In the genomic region with DNA sequence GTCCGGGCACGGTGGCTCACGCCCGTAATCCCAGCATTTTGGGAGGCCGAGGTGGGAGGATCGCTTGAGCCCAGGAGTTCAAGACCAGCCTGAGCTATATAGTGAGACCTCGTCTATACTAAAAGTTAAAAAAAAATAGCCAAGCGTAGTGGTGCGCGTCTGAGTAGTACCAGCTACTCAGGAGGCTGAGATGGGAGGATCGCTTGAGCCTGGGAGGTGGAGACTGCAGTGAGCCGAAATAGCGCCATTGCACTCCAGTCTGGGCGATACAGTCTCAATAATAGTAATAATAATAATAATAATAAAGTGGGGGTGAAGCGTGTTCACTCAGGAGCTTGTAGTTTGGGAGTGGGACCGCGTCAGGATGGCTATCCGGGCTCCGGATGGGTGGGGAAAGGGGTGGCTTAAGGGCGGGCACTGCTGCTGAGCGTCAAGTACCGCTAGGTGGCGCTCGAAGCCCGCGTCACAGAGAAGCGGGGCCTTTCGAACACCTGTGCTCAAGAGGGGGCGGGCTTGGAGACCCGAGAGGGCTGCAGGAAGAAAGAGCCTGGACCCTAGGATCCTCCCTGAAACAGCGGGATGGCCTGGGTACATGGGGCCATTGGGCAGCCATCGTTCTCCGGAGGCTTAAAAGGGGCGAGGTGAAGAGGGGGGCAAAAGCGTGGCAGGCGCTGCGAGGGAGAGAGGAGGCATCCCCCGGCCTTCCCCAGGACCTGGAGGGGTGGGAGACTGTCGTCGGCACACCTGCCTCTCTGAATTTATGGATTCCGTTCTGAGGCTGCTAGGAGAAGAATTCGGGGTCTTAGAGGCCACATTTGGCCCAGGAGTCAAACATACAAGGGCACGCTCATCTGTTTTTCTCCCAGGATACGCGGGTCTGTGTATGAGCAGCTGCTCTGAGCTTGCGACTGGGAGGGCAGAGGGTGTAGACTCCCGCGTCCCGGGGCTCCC, we compare ENCODE assay signal across 9 cellular contexts. TPM values are rescaled to one million over a fixed set of nuclear protein-coding genes. Genes with fewer than 3 reads are reported as not detected.
A peak's percentile ranks its signal among the peaks of the same experiment; 100 is the strongest.
DNase-seq lines count a peak whose midpoint lies in the region; ATAC-seq and TF ChIP-seq lines count a peak whose summit lies in the region.
"Had no signal": no experiment of that assay in that cellular context is flagged by ENCODE, and none has a peak within 500 bp of the region (broad histone marks: within the 10 kb centered on the region; RNA-seq: fewer than 3 reads in every experiment).

No MANE protein-coding gene starts in this region.

- ATAC-seq in naive thymus-derived CD8-positive, alpha-beta T cell, result peak; percentile 82 to 84
- no peak for ATAC-seq in HG03460 (IDR thresholded peaks at IDR 0.05; ENCODE audit: unreplicated experiment)

- no peaks in the 10 kb centered on the region for H3K4me1 ChIP-seq in endocrine pancreas (ENCODE audit: control insufficient read depth, insufficient read depth, low read length)

- no peak overlapping the region for H3K27ac Mint-ChIP-seq in Calu3 (ENCODE audit: unreplicated experiment)
- H3K27ac Mint-ChIP-seq in naive thymus-derived CD8-positive, alpha-beta T cell, result peak overlapping the region in 2 of 10 donors; percentile 9 to 84

- CTCF ChIA-PET in Calu3 (lab: Charles Lee), result interaction anchor here (0.7 to 2.1 kb wide), 12 partner anchors 9 to 564 kb away, joined by 3 to 19 read pairs (median 5); no protein-coding TSS in a partner anchor

- POLR2A ChIA-PET in naive thymus-derived CD8-positive, alpha-beta T cell (lab: Charles Lee), result interaction anchor here (0.7 to 1.8 kb wide), 2 partner anchors 25 to 78 kb away, joined by 3 to 5 read pairs; no protein-coding TSS in a partner anchor

- H3K9ac ChIP-seq in endocrine pancreas (ENCODE audit: control insufficient read depth, insufficient read depth, low read length), result peak overlapping the region; percentile 44

- peaks cover 22% of the 10 kb centered on the region for H3K27me3 ChIP-seq in endocrine pancreas (ENCODE audit: control insufficient read depth, insufficient read depth, low read length)

- H3K9me3 Mint-ChIP-seq in Calu3 (ENCODE audit: low read depth, unreplicated experiment), result no peaks in the 10 kb centered on the region
- peaks cover 0 to 3% (median 0%) of the 10 kb centered on the region in 9 donors for H3K9me3 Mint-ChIP-seq in naive thymus-derived CD8-positive, alpha-beta T cell

- peak; percentile 73 for DNase-seq in Calu3
- DNase-seq in HFF-Myc (ENCODE audit: extremely low read depth, low read depth), result no peak
- DNase-seq in NCI-H774 (lab: John Stamatoyannopoulos, UW), result peak; percentile 26
- peak; percentile 54 to 72 (median 68) for DNase-seq in activated CD8-positive, alpha-beta memory T cell treated with anti-CD3 and anti-CD28 coated beads for 48 hours (ENCODE audit: low read depth in 2 of 3, low spot score in 2 of 3)
- DNase-seq in naive thymus-derived CD8-positive, alpha-beta T cell, result peak; percentile 56 to 81 (median 74)
- DNase-seq in stimulated activated naive CD4-positive, alpha-beta T cell (lab: John Stamatoyannopoulos, UW), result peak in 5 of 6 experiments; percentile 60 to 79 (median 70)

- TF ChIP-seq CTCF in Calu3 (IDR thresholded peaks at IDR 0.05; ENCODE audit: unreplicated experiment) (peak; percentile 62), HFF-Myc (IDR thresholded peaks at IDR 0.05; ENCODE audit: low read depth, low read length, missing control alignments) (peak; percentile 84)

- intact Hi-C loops in Calu3 (cut with micrococcal nuclease; ENCODE audit: unreplicated experiment), result loop anchor here (2.0 to 5.0 kb wide), 4 partner anchors 52 to 358 kb away; no protein-coding TSS in a partner anchor

- H3K4me3 ChIP-seq in HFF-Myc (replicated peaks; ENCODE audit: low read depth, low read length) (no peak overlapping the region), endocrine pancreas (ENCODE audit: control insufficient read depth, insufficient read depth, low read length) (no peak overlapping the region)

- peak overlapping the region; percentile 65 for H3K4me3 Mint-ChIP-seq in Calu3 (ENCODE audit: low read depth, unreplicated experiment)
- peak overlapping the region; percentile 64 to 91 (median 80) for H3K4me3 Mint-ChIP-seq in naive thymus-derived CD8-positive, alpha-beta T cell

- H3K27me3 Mint-ChIP-seq in Calu3 (ENCODE audit: unreplicated experiment), result peaks cover 87% of the 10 kb centered on the region
- peaks cover 43 to 95% (median 64%) of the 10 kb centered on the region in 5 donors for H3K27me3 Mint-ChIP-seq in naive thymus-derived CD8-positive, alpha-beta T cell

- H3K4me1 Mint-ChIP-seq in Calu3 (ENCODE audit: low read depth, unreplicated experiment), result peaks cover 6% of the 10 kb centered on the region
- H3K4me1 Mint-ChIP-seq in naive thymus-derived CD8-positive, alpha-beta T cell, result peaks cover 17 to 46% (median 39%) of the 10 kb centered on the region in 4 donors

- no TSS peak for BruUV-seq in Calu3 (replicated peaks; lab: Mats Ljungman, UMichigan)

- no peaks in the 10 kb centered on the region for H3K36me3 Mint-ChIP-seq in Calu3 (ENCODE audit: insufficient read depth, unreplicated experiment)
- H3K36me3 Mint-ChIP-seq in naive thymus-derived CD8-positive, alpha-beta T cell, result peaks cover 0 to 2% (median 0%) of the 10 kb centered on the region in 3 donors

- H3K36me3 ChIP-seq in endocrine pancreas (ENCODE audit: control insufficient read depth, insufficient read depth, low read length), result no peaks in the 10 kb centered on the region

- no peaks in the 10 kb centered on the region for H3K9me3 ChIP-seq in endocrine pancreas (ENCODE audit: control insufficient read depth, low read length)

RNA-seq across cellular contexts. Expression of gene LBX1, which starts 14.5 kb away (rescaled TPM):
- not detected in 2 replicates for total RNA-seq in Calu3 (2022)
- total RNA-seq in naive thymus-derived CD8-positive, alpha-beta T cell, result not detected
- polyA plus RNA-seq in naive thymus-derived CD8-positive, alpha-beta T cell, result not detected
- total RNA-seq: activated CD8-positive, alpha-beta memory T cell treated with anti-CD3 and anti-CD28 coated beads for 36 hours had no signal
